26 cellular contexts compared by ENCODE assay signal in genomic region chr2:45796500-45796899, GRCh38.
DNase-seq lines count a peak whose midpoint lies in the region; ATAC-seq, FAIRE-seq and TF ChIP-seq lines count a peak whose summit lies in the region.
"Had no signal": no experiment of that assay in that cellular context is flagged by ENCODE, and none has a peak within 500 bp of the region (broad histone marks: within the 10 kb centered on the region; RNA-seq: fewer than 3 reads in every experiment).

No MANE protein-coding gene starts in this region.

- no peak overlapping the region for H3K4me2 ChIP-seq in mammary epithelial cell (ENCODE audit: insufficient read depth, low read depth, low read length)
- no peak overlapping the region for H3K4me2 ChIP-seq in H9 (ENCODE audit: insufficient read depth, insufficient read length, low read length)
- H3K4me2 ChIP-seq: A549 had no signal

- H3K27me3 Mint-ChIP-seq in MCF 10A (ENCODE audit: insufficient read depth, unreplicated experiment) (no peaks in the 10 kb centered on the region), H9 (ENCODE audit: low read depth) (peaks cover 2% of the 10 kb centered on the region)
- H3K27me3 Mint-ChIP-seq: B cell; CD4-positive, alpha-beta T cell had no signal

- H3K4me1 Mint-ChIP-seq in MCF 10A (ENCODE audit: insufficient read depth, unreplicated experiment) (no peaks in the 10 kb centered on the region), H9 (peaks cover 5 to 12% of the 10 kb centered on the region in 2 experiments; a peak in 2 of 4 replicates)

- H3K14ac ChIP-seq in H9 (ENCODE audit: insufficient read depth, low read length) = no peak overlapping the region

- TF ChIP-seq CTCF in mammary epithelial cell (conservative IDR thresholded peaks at IDR 0.05 in 1 of 2, IDR thresholded peaks at IDR 0.05 in 1 of 2; ENCODE audit: extremely low read depth in 1 of 2, insufficient read depth in 1 of 2, low read depth in 1 of 2, low read length in 2 of 2) (no peak), MCF 10A (IDR thresholded peaks at IDR 0.05; ENCODE audit: unreplicated experiment) (no peak), bronchial epithelial cell (IDR thresholded peaks at IDR 0.05; ENCODE audit: insufficient read depth, low read length, severe bottlenecking) (no peak), foreskin keratinocyte (conservative IDR thresholded peaks at IDR 0.05) (no peak), H9 (conservative IDR thresholded peaks at IDR 0.05) (no peak)

- H2BK120ac ChIP-seq in H9 (ENCODE audit: low read depth, low read length, poor library complexity, severe bottlenecking) = no peak overlapping the region

- H3K9me3 Mint-ChIP-seq in MCF 10A (ENCODE audit: unreplicated experiment) (no peaks in the 10 kb centered on the region), H9 (no peaks in the 10 kb centered on the region)
- H3K9me3 Mint-ChIP-seq: CD4-positive, alpha-beta T cell; CD8-positive, alpha-beta T cell had no signal

- H2AK5ac ChIP-seq in H9 (ENCODE audit: insufficient read length, low read length) = no peak overlapping the region

- H4K8ac ChIP-seq in H9 (replicated peaks; ENCODE audit: insufficient read length, low read depth, low read length) = no peak overlapping the region

- intact Hi-C loops in mammary epithelial cell (cut with micrococcal nuclease) (no loop called here), MCF 10A (cut with micrococcal nuclease) (no loop called here), posterior vena cava (cut with DNase I) (no loop called here)

- FAIRE-seq in bronchial epithelial cell (lab: Jason Lieb, UNC) = no peak
- FAIRE-seq: A549, GM12878, GM12892, GM19239 had no signal

- H2BK12ac ChIP-seq in H9 (ENCODE audit: insufficient read length, low read depth, low read length) = no peak overlapping the region

- H3K4me1 ChIP-seq in mammary epithelial cell (ENCODE audit: insufficient read depth, low read length) (peaks cover 10% of the 10 kb centered on the region), foreskin keratinocyte (peaks cover 11% of the 10 kb centered on the region), H9 (ENCODE audit: insufficient read depth, low read length) (no peaks in the 10 kb centered on the region)
- H3K4me1 ChIP-seq: A549 had no signal

- DNase-seq in mammary epithelial cell = peak; percentile 29
- DNase-seq in MCF 10A (ENCODE audit: unreplicated experiment) = no peak
- peak; percentile 54 for DNase-seq in bronchial epithelial cell (ENCODE audit: low read depth)
- DNase-seq in foreskin keratinocyte = peak; percentile 34 to 61
- DNase-seq in posterior vena cava (ENCODE audit: low spot score) = peak; percentile 10
- DNase-seq in H9 = no peak
- DNase-seq: AML-193; CD4-positive, alpha-beta T cell; CD8-positive, alpha-beta T cell; DMS 273 treated with DMSO at 0.1 percent for 48 hours; DMS153; DMS53; DMS79; DND-41; EL; GDM1 had no signal

- no peak overlapping the region for H3K18ac ChIP-seq in H9 (ENCODE audit: insufficient read length, low read depth, low read length)

- no peak overlapping the region for H3K23ac ChIP-seq in H9 (ENCODE audit: insufficient read length, low read depth, low read length)

- H3K4me3 Mint-ChIP-seq in MCF 10A (ENCODE audit: unreplicated experiment) (no peak overlapping the region), H9 (no peak overlapping the region)
- H3K4me3 Mint-ChIP-seq: B cell; CD4-positive, alpha-beta T cell; CD8-positive, alpha-beta T cell had no signal

- H3K79me1 ChIP-seq in H9 (ENCODE audit: insufficient read depth, low read depth, low read length, poor library complexity, severe bottlenecking) = no peaks in the 10 kb centered on the region

- POLR2A ChIA-PET in MCF 10A (lab: Yijun Ruan, JAX) = interaction anchor here (0.9 to 3.0 kb wide), 3 partner anchors 20 to 57 kb away, joined by 3 to 8 read pairs (median 4); no protein-coding TSS in a partner anchor

- no TSS peak for BruUV-seq in mammary epithelial cell (replicated peaks; lab: Mats Ljungman, UMichigan)
- no TSS peak for BruUV-seq in MCF 10A (replicated peaks; lab: Mats Ljungman, UMichigan)

- H4K20me1 ChIP-seq in mammary epithelial cell (ENCODE audit: insufficient read depth, low read length) = no peaks in the 10 kb centered on the region
- no peaks in the 10 kb centered on the region for H4K20me1 ChIP-seq in H9 (ENCODE audit: control insufficient read depth, insufficient read depth, insufficient read length)

- dilution Hi-C loops in mammary epithelial cell (cut with HindIII; ENCODE audit: low sequenced_read_pairs) = no loop called here

- H3K9me3 ChIP-seq in mammary epithelial cell (replicated peaks; ENCODE audit: insufficient read depth, low read length) (no peaks in the 10 kb centered on the region), H9 (ENCODE audit: control insufficient read depth, low read depth, low read length) (no peaks in the 10 kb centered on the region)
- H3K9me3 ChIP-seq: A549; BLaER1 treated with 17β-estradiol and CSF1 and Interleukin-3, amounts not matched to agents 10 nM and 100 nM had no signal

- no peak overlapping the region for H3K56ac ChIP-seq in H9 (ENCODE audit: insufficient read length, low read depth, low read length)

- no peaks in the 10 kb centered on the region for H3K36me3 ChIP-seq in mammary epithelial cell (ENCODE audit: insufficient read depth, low read length)
- no peaks in the 10 kb centered on the region for H3K36me3 ChIP-seq in bronchial epithelial cell (ENCODE audit: control insufficient read depth, insufficient read depth, low read length)

- no peak overlapping the region for H2BK20ac ChIP-seq in H9 (ENCODE audit: low read depth, low read length, poor library complexity, severe bottlenecking)

- H2AFZ ChIP-seq in mammary epithelial cell (ENCODE audit: low read depth, low read length) (no peak overlapping the region), H9 (ENCODE audit: low read length) (no peak overlapping the region)

- no peak overlapping the region for H3K27ac ChIP-seq in mammary epithelial cell (ENCODE audit: insufficient read depth, low read depth, low read length)
- peak overlapping the region; percentile 35 for H3K27ac ChIP-seq in foreskin keratinocyte
- no peak overlapping the region for H3K27ac ChIP-seq in H9 (ENCODE audit: insufficient read length, low read depth, low read length)
- H3K27ac ChIP-seq: 22Rv1; A549; BLaER1 treated with 17β-estradiol and CSF1 and Interleukin-3, amounts not matched to agents 10 nM and 100 nM; C4-2B had no signal

- H3K79me2 ChIP-seq in mammary epithelial cell (ENCODE audit: insufficient read depth, low read length) (no peaks in the 10 kb centered on the region), H9 (ENCODE audit: insufficient read depth, low read length) (no peaks in the 10 kb centered on the region)

- H2BK5ac ChIP-seq in H9 (ENCODE audit: insufficient read length, low read length) = no peak overlapping the region

- H4K5ac ChIP-seq in H9 (ENCODE audit: insufficient read length, low read depth, low read length) = no peak overlapping the region

- ATAC-seq in foreskin keratinocyte (peak; percentile 81), GM19328 (IDR thresholded peaks at IDR 0.05; ENCODE audit: unreplicated experiment) (no peak), GM18502 (IDR thresholded peaks at IDR 0.05; ENCODE audit: poor library complexity, unreplicated experiment) (no peak)
- ATAC-seq: A549; CD8-positive, alpha-beta T cell; GM12878 had no signal

- in situ Hi-C loops in mammary epithelial cell (cut with MboI; ENCODE audit: low sequenced_read_pairs in 2 of 2) = no loop called here

- H3K27ac Mint-ChIP-seq in MCF 10A (ENCODE audit: low read depth, unreplicated experiment) = no peak overlapping the region
- H3K27ac Mint-ChIP-seq in H9 = no peak overlapping the region
- H3K27ac Mint-ChIP-seq: B cell; CD4-positive, alpha-beta T cell; CD8-positive, alpha-beta T cell had no signal

- no peak overlapping the region for H3K9ac ChIP-seq in mammary epithelial cell (ENCODE audit: insufficient read depth, low read length)
- H3K9ac ChIP-seq in H9 (ENCODE audit: extremely low read depth, insufficient read length, low read length) = no peak overlapping the region
- H3K9ac ChIP-seq: BLaER1 treated with 17β-estradiol and CSF1 and Interleukin-3, amounts not matched to agents 10 nM and 100 nM had no signal

- no peak overlapping the region for H4K91ac ChIP-seq in H9 (ENCODE audit: insufficient read length, low read depth, low read length)

- H3T11ph ChIP-seq in H9 (ENCODE audit: low read length) = no peak overlapping the region

- H2BK15ac ChIP-seq in H9 (ENCODE audit: low read depth, low read length) = no peak overlapping the region

- H3K27me3 ChIP-seq in mammary epithelial cell (ENCODE audit: insufficient read depth, low read length) = no peaks in the 10 kb centered on the region
- no peaks in the 10 kb centered on the region for H3K27me3 ChIP-seq in bronchial epithelial cell (ENCODE audit: control insufficient read depth, insufficient read depth, low read length)
- peaks cover 11% of the 10 kb centered on the region for H3K27me3 ChIP-seq in foreskin keratinocyte
- no peaks in the 10 kb centered on the region for H3K27me3 ChIP-seq in H9 (ENCODE audit: insufficient read depth, low read length)
- H3K27me3 ChIP-seq: BLaER1 treated with 17β-estradiol and CSF1 and Interleukin-3, amounts not matched to agents 10 nM and 100 nM had no signal

- CTCF ChIA-PET in mammary epithelial cell (lab: Charles Lee; ENCODE audit: low non-redundant PET) (no interaction called here), MCF 10A (lab: Yijun Ruan, JAX) (interaction anchor here (0.8 to 3.9 kb wide), 2 partner anchors 12 to 17 kb away, joined by 3 to 20 read pairs; no protein-coding TSS in a partner anchor)

- H3K36me3 Mint-ChIP-seq in MCF 10A (ENCODE audit: insufficient read depth, unreplicated experiment) (no peaks in the 10 kb centered on the region), H9 (ENCODE audit: insufficient read depth in 1 of 3, low read depth in 3 of 3) (no peaks in the 10 kb centered on the region; a peak in 1 of 7 replicates)
- H3K36me3 Mint-ChIP-seq: CD8-positive, alpha-beta T cell had no signal

- no peak overlapping the region for H3K4ac ChIP-seq in H9 (ENCODE audit: low read depth, low read length)

- 75% methylated on average over 4 of the region's 4 CpGs for WGBS in mammary epithelial cell (ENCODE audit: low coverage, missing lambda C conversion rate)
- no CpG with 5 or more reads among the region's 4 CpGs for WGBS in H9 (ENCODE audit: extremely low coverage, insufficient read length, low lambda C conversion rate)

- H3K23me2 ChIP-seq in H9 (ENCODE audit: insufficient read length, low read depth, low read length, poor library complexity, severe bottlenecking) = no peaks in the 10 kb centered on the region

- H3K4me3 ChIP-seq in mammary epithelial cell (replicated peaks in 1 of 3; ENCODE audit: insufficient read depth in 1 of 3, low read depth in 2 of 3, low read length in 3 of 3) (no peak overlapping the region), bronchial epithelial cell (ENCODE audit: low read depth, low read length) (no peak overlapping the region)
- H3K4me3 ChIP-seq: A549; BLaER1 treated with 17β-estradiol and CSF1 and Interleukin-3, amounts not matched to agents 10 nM and 100 nM; GM12878 had no signal

Comparison
In these comparisons a context has a peak if more than half of its experiments do, and no peak if none do; other contexts are left out.
1. DNase-seq: peak in mammary epithelial cell (single experiment), bronchial epithelial cell (single experiment), foreskin keratinocyte (2 of 2) and posterior vena cava (single experiment); none in MCF 10A (single experiment) and H9 (single experiment).